Comparison of ENCODE assay signal across 20 cellular contexts in genomic region chr3:50068134-50068533, GRCh38. TPM values are rescaled to one million over a fixed set of nuclear protein-coding genes. Genes with fewer than 3 reads are reported as not detected.
DNase-seq lines count a peak whose midpoint lies in the region; ATAC-seq and TF ChIP-seq lines count a peak whose summit lies in the region.
"Had no signal": no experiment of that assay in that cellular context is flagged by ENCODE, and none has a peak within 500 bp of the region (broad histone marks: within the 10 kb centered on the region; RNA-seq: fewer than 3 reads in every experiment).

No MANE protein-coding gene starts in this region.

- H2AFZ ChIP-seq in trophoblast cell (ENCODE audit: insufficient read depth, low read length, poor library complexity) (no peak overlapping the region), neuronal stem cell (ENCODE audit: low read length) (no peak overlapping the region)

- no peak overlapping the region for H3K27ac ChIP-seq in trophoblast cell (ENCODE audit: low read depth, low read length)
- H3K27ac ChIP-seq in neuronal stem cell (replicated peaks; ENCODE audit: low read length): no peak overlapping the region
- H3K27ac ChIP-seq: BLaER1 treated with 17β-estradiol and CSF1 and Interleukin-3, amounts not matched to agents 10 nM and 100 nM; HL-60; skin epidermis had no signal

- peaks cover 0 to 2% of the 10 kb centered on the region in 2 experiments for H3K4me1 ChIP-seq in trophoblast cell (ENCODE audit: control insufficient read depth in 1 of 2, insufficient read depth in 2 of 2, low read length in 2 of 2)
- no peaks in the 10 kb centered on the region for H3K4me1 ChIP-seq in neuronal stem cell (ENCODE audit: control insufficient read depth in 2 of 2, insufficient read depth in 1 of 2, low read depth in 1 of 2, low read length in 2 of 2)
- H3K4me1 ChIP-seq: BLaER1 treated with 17β-estradiol and CSF1 and Interleukin-3, amounts not matched to agents 10 nM and 100 nM had no signal

- no peaks in the 10 kb centered on the region for H3K27me3 Mint-ChIP-seq in HFFc6 (ENCODE audit: insufficient read depth)
- H3K27me3 Mint-ChIP-seq: activated CD4-positive, alpha-beta T cell treated with anti-CD3 and anti-CD28 coated beads, Interleukin-2, amount 10 ng/mL, durations not matched to agents 24 days and 14 days; effector memory CD8-positive, alpha-beta T cell; progenitor cell of endocrine pancreas had no signal

- H2BK120ac ChIP-seq in trophoblast cell (ENCODE audit: insufficient read depth, low read length, poor library complexity) (no peak overlapping the region), neuronal stem cell (ENCODE audit: low read depth, low read length) (no peak overlapping the region)

- H3K4me3 ChIP-seq in fibroblast of the aortic adventitia (ENCODE audit: low read depth, low read length) (no peak overlapping the region), trophoblast cell (ENCODE audit: low read depth, low read length) (no peak overlapping the region), neuronal stem cell (ENCODE audit: low read length in 2 of 2) (no peak overlapping the region)
- H3K4me3 ChIP-seq: BLaER1 treated with 17β-estradiol and CSF1 and Interleukin-3, amounts not matched to agents 10 nM and 100 nM; GM12878; skin epidermis had no signal

- peak; percentile 88 for ATAC-seq in SK-N-SH treated with all-trans-retinoic acid at 6 μM for 48 hours
- ATAC-seq in HG03175 (IDR thresholded peaks at IDR 0.05; ENCODE audit: unreplicated experiment): no peak
- ATAC-seq: effector memory CD8-positive, alpha-beta T cell; GM12878 had no signal

- no peak for TF ChIP-seq CTCF in HFFc6 (IDR thresholded peaks at IDR 0.05)
- TF ChIP-seq CTCF in fibroblast of the aortic adventitia (IDR thresholded peaks at IDR 0.05; ENCODE audit: insufficient read depth, low read length): no peak
- no peak for TF ChIP-seq CTCF in GM13976 (IDR thresholded peaks at IDR 0.05; ENCODE audit: borderline replicate concordance, control extremely low read depth, extremely low read depth, insufficient read depth, missing control alignments)

- H3K9me3 ChIP-seq in trophoblast cell (ENCODE audit: insufficient read depth, low read depth, low read length) (no peaks in the 10 kb centered on the region), neuronal stem cell (replicated peaks in 1 of 2; ENCODE audit: control insufficient read depth in 2 of 2, insufficient read depth in 1 of 2, low read depth in 1 of 2, low read length in 2 of 2) (no peaks in the 10 kb centered on the region)
- H3K9me3 ChIP-seq: BLaER1 treated with 17β-estradiol and CSF1 and Interleukin-3, amounts not matched to agents 10 nM and 100 nM had no signal

- in situ Hi-C loops in GM13976 (cut with MboI; ENCODE audit: low sequenced_read_pairs, unreplicated experiment): no loop called here

- no peak overlapping the region for H3K23ac ChIP-seq in trophoblast cell (ENCODE audit: low read length)
- H3K23ac ChIP-seq in neuronal stem cell (ENCODE audit: low read depth, low read length, poor library complexity): no peak overlapping the region

- H2AK5ac ChIP-seq in trophoblast cell (ENCODE audit: low read length) (no peak overlapping the region), neuronal stem cell (ENCODE audit: low read depth, low read length) (no peak overlapping the region)

- H3K9ac ChIP-seq in trophoblast cell (ENCODE audit: low read length): no peak overlapping the region
- H3K9ac ChIP-seq in neuronal stem cell (ENCODE audit: low read depth, low read length, poor library complexity): no peak overlapping the region
- H3K9ac ChIP-seq: BLaER1 treated with 17β-estradiol and CSF1 and Interleukin-3, amounts not matched to agents 10 nM and 100 nM had no signal

- H4K91ac ChIP-seq in trophoblast cell (ENCODE audit: low read depth, low read length): no peak overlapping the region
- no peak overlapping the region for H4K91ac ChIP-seq in neuronal stem cell (ENCODE audit: low read depth, low read length, poor library complexity)

- H3K4me2 ChIP-seq in trophoblast cell (ENCODE audit: low read length) (no peak overlapping the region), neuronal stem cell (ENCODE audit: insufficient read depth, low read length, poor library complexity, severe bottlenecking) (no peak overlapping the region)
- H3K4me2 ChIP-seq: BLaER1 treated with 17β-estradiol and CSF1 and Interleukin-3, amounts not matched to agents 10 nM and 100 nM had no signal

- DNase-seq in HFFc6 (peak; percentile 38), fibroblast of the aortic adventitia (ENCODE audit: low read depth) (peak; percentile 21), trophoblast cell (peak; percentile 92 to 97), neuronal stem cell (ENCODE audit: low spot score) (no peak), GM13976 (ENCODE audit: low spot score) (no peak)
- no peak for DNase-seq in activated CD4-positive, CD25-positive, alpha-beta regulatory T cell (lab: John Stamatoyannopoulos, UW)
- DNase-seq: activated CD4-positive, alpha-beta T cell treated with anti-CD3 and anti-CD28 coated beads, Interleukin-2, amount 10 ng/mL, durations not matched to agents 24 days and 14 days; activated gamma-delta T cell; effector memory CD8-positive, alpha-beta T cell; HCEC 1CT; NCI-H510A treated with DMSO at 0.1 percent for 48 hours; stimulated activated CD4-positive, alpha-beta T cell treated with anti-CD3 and anti-CD28 coated beads, Interleukin-4, amount 100 ng/mL, for 1 hour had no signal

- H3K4me1 Mint-ChIP-seq in HFFc6 (ENCODE audit: low read depth): peaks cover 15% of the 10 kb centered on the region
- H3K4me1 Mint-ChIP-seq: activated CD4-positive, alpha-beta T cell treated with anti-CD3 and anti-CD28 coated beads, Interleukin-2, amount 10 ng/mL, durations not matched to agents 24 days and 14 days; nephron had no signal

- peaks cover 36 to 56% of the 10 kb centered on the region in 2 experiments for H3K36me3 ChIP-seq in trophoblast cell (ENCODE audit: control insufficient read depth in 1 of 2, insufficient read depth in 2 of 2, low read length in 2 of 2)
- peaks cover 43 to 96% of the 10 kb centered on the region in 2 donors for H3K36me3 ChIP-seq in neuronal stem cell (replicated peaks in 1 of 2; ENCODE audit: control insufficient read depth in 2 of 2, insufficient read depth in 2 of 2, low read length in 2 of 2)

- H2BK15ac ChIP-seq in neuronal stem cell (ENCODE audit: low read length): no peak overlapping the region

- no peaks in the 10 kb centered on the region for H3K9me3 Mint-ChIP-seq in HFFc6
- H3K9me3 Mint-ChIP-seq: activated CD4-positive, alpha-beta T cell treated with anti-CD3 and anti-CD28 coated beads, Interleukin-2, amount 10 ng/mL, durations not matched to agents 24 days and 14 days; effector memory CD8-positive, alpha-beta T cell; nephron had no signal

- no peaks in the 10 kb centered on the region for H3K79me2 ChIP-seq in trophoblast cell (ENCODE audit: control insufficient read depth, insufficient read depth, low read length, poor library complexity)

- WGBS in trophoblast cell (ENCODE audit: extremely low coverage, insufficient coverage, insufficient read length): no CpG with 5 or more reads among the region's 2 CpGs
- no CpG with 5 or more reads among the region's 2 CpGs for WGBS in neuronal stem cell (ENCODE audit: extremely low coverage in 2 of 2, insufficient read length in 2 of 2, insufficient replicate concordance in 1 of 2), 2 donors

- H3K4ac ChIP-seq in trophoblast cell (ENCODE audit: low read depth, low read length) (no peak overlapping the region), neuronal stem cell (ENCODE audit: low read length) (no peak overlapping the region)

- H3K79me1 ChIP-seq in trophoblast cell (ENCODE audit: low read length): no peaks in the 10 kb centered on the region
- no peaks in the 10 kb centered on the region for H3K79me1 ChIP-seq in neuronal stem cell (ENCODE audit: low read depth, low read length)

- H3K18ac ChIP-seq in trophoblast cell (ENCODE audit: low read length) (no peak overlapping the region), neuronal stem cell (ENCODE audit: low read length) (no peak overlapping the region)

- H4K12ac ChIP-seq in trophoblast cell (ENCODE audit: low read depth, low read length): no peak overlapping the region

- H2BK12ac ChIP-seq in trophoblast cell (ENCODE audit: low read length): no peak overlapping the region
- H2BK12ac ChIP-seq in neuronal stem cell (ENCODE audit: low read length): no peak overlapping the region

- H3K14ac ChIP-seq in trophoblast cell (ENCODE audit: low read length) (no peak overlapping the region), neuronal stem cell (ENCODE audit: low read length) (no peak overlapping the region)

- peaks cover 48% of the 10 kb centered on the region for H3K36me3 Mint-ChIP-seq in HFFc6 (ENCODE audit: low read depth)

- H4K8ac ChIP-seq in trophoblast cell (ENCODE audit: low read depth, low read length) (no peak overlapping the region), neuronal stem cell (ENCODE audit: low read depth, low read length) (no peak overlapping the region)

- H3K27me3 ChIP-seq in trophoblast cell (ENCODE audit: insufficient read depth, low read length) (no peaks in the 10 kb centered on the region), neuronal stem cell (ENCODE audit: control insufficient read depth in 3 of 3, insufficient read depth in 3 of 3, low read depth in 1 of 3, low read length in 3 of 3) (no peaks in the 10 kb centered on the region)
- H3K27me3 ChIP-seq: BLaER1 treated with 17β-estradiol and CSF1 and Interleukin-3, amounts not matched to agents 10 nM and 100 nM had no signal

- H3K4me3 Mint-ChIP-seq in HFFc6: no peak overlapping the region
- H3K4me3 Mint-ChIP-seq: activated CD4-positive, alpha-beta T cell treated with anti-CD3 and anti-CD28 coated beads, Interleukin-2, amount 10 ng/mL, durations not matched to agents 24 days and 14 days; effector memory CD8-positive, alpha-beta T cell; nephron had no signal

- H3K27ac Mint-ChIP-seq in HFFc6: peak overlapping the region; percentile 45; the same call in 1 of the 2 replicates
- H3K27ac Mint-ChIP-seq: activated CD4-positive, alpha-beta T cell treated with anti-CD3 and anti-CD28 coated beads, Interleukin-2, amount 10 ng/mL, durations not matched to agents 24 days and 14 days; nephron; progenitor cell of endocrine pancreas had no signal

- H2BK5ac ChIP-seq in trophoblast cell (ENCODE audit: low read depth, low read length, poor library complexity): peak overlapping the region; percentile 10
- H2BK5ac ChIP-seq in neuronal stem cell (ENCODE audit: low read length): no peak overlapping the region

TF ChIP-seq in SK-N-SH treated with all-trans-retinoic acid at 6 μM for 48 hours, 23 proteins besides CTCF, POLR2A, EP300 and RAD21 (continues in another document):
- no peak for TF ChIP-seq ZC3H10 (CRISPR knock-in tag; IDR thresholded peaks at IDR 0.05)
- no peak for TF ChIP-seq ZNF70 (CRISPR knock-in tag; IDR thresholded peaks at IDR 0.05)
- no peak for TF ChIP-seq BACH2 (CRISPR knock-in tag; IDR thresholded peaks at IDR 0.05; ENCODE audit: borderline replicate concordance)
- TF ChIP-seq TCF4 (CRISPR knock-in tag; IDR thresholded peaks at IDR 0.05; ENCODE audit: borderline replicate concordance): no peak
- TF ChIP-seq ZNF8 (CRISPR knock-in tag; IDR thresholded peaks at IDR 0.05): no peak

RNA-seq across cellular contexts. Expression of gene RBM5, which starts 20.6 kb away (rescaled TPM):
- total RNA-seq in HFFc6 (2021; fragmentation: NEBNext Ultra II Directional; extraction: Animal tissue kit (Norgen Biotek cat#: 25700)): 10 to 100 TPM; 69.3 to 83.8 (median 78.5) TPM
- total RNA-seq in fibroblast of the aortic adventitia (ENCODE audit: low replicate concordance): 104 and 142 TPM in 2 replicates
- polyA plus RNA-seq in trophoblast cell (2013): 105 and 107 TPM in 2 replicates
- polyA plus RNA-seq in neuronal stem cell (2013, experiment 1 of 2): 103 TPM
- 104 TPM for polyA plus RNA-seq in neuronal stem cell (2013, experiment 2 of 2)

Comparison
In these comparisons a context has a peak if more than half of its experiments do, and no peak if none do; other contexts are left out.
1. DNase-seq: peak in HFFc6 (single experiment), fibroblast of the aortic adventitia (single experiment) and trophoblast cell (2 of 2); none in activated CD4-positive, CD25-positive, alpha-beta regulatory T cell (0 of 4), neuronal stem cell (single experiment) and GM13976 (single experiment).